Comparison of ENCODE assay signal across 16 cellular contexts in genomic region chr10:29486466-29486865, GRCh38.
DNase-seq lines count a peak whose midpoint lies in the region; ATAC-seq lines count a peak whose summit lies in the region.
"Had no signal": no experiment of that assay in that cellular context is flagged by ENCODE, and none has a peak within 500 bp of the region (broad histone marks: within the 10 kb centered on the region; RNA-seq: fewer than 3 reads in every experiment).

No MANE protein-coding gene starts in this region.

- no peaks in the 10 kb centered on the region for H3K27me3 Mint-ChIP-seq in activated CD4-positive, alpha-beta memory T cell treated with anti-CD3 and anti-CD28 coated beads for 36 hours
- H3K27me3 Mint-ChIP-seq in activated CD4-positive, alpha-beta memory T cell treated with anti-CD3 and anti-CD28 coated beads, Interleukin-2, amount 10 ng/mL, durations not matched to agents 7 days and 5 days: no peaks in the 10 kb centered on the region
- H3K27me3 Mint-ChIP-seq in activated CD8-positive, alpha-beta T cell treated with anti-CD3 and anti-CD28 coated beads, Interleukin-2, amount 10 ng/mL, durations not matched to agents 7 days and 5 days (ENCODE audit: low read depth): no peaks in the 10 kb centered on the region
- H3K27me3 Mint-ChIP-seq: CD8-positive, alpha-beta memory T cell had no signal

- POLR2A ChIA-PET in activated CD4-positive, alpha-beta memory T cell treated with anti-CD3 and anti-CD28 coated beads for 36 hours (lab: Charles Lee): no interaction called here
- POLR2A ChIA-PET in activated CD4-positive, alpha-beta memory T cell treated with anti-CD3 and anti-CD28 coated beads, Interleukin-2, amount 10 ng/mL, durations not matched to agents 7 days and 5 days (lab: Charles Lee): no interaction called here
- POLR2A ChIA-PET in activated CD8-positive, alpha-beta T cell treated with anti-CD3 and anti-CD28 coated beads, Interleukin-2, amount 10 ng/mL, durations not matched to agents 7 days and 5 days (lab: Charles Lee): no interaction called here

- no peak overlapping the region for H3K27ac Mint-ChIP-seq in activated CD4-positive, alpha-beta memory T cell treated with anti-CD3 and anti-CD28 coated beads for 36 hours
- H3K27ac Mint-ChIP-seq in activated CD4-positive, alpha-beta memory T cell treated with anti-CD3 and anti-CD28 coated beads, Interleukin-2, amount 10 ng/mL, durations not matched to agents 7 days and 5 days: no peak overlapping the region
- peak overlapping the region; percentile 77 for H3K27ac Mint-ChIP-seq in activated CD8-positive, alpha-beta T cell treated with anti-CD3 and anti-CD28 coated beads, Interleukin-2, amount 10 ng/mL, durations not matched to agents 7 days and 5 days

- H3K9me3 Mint-ChIP-seq in activated CD4-positive, alpha-beta memory T cell treated with anti-CD3 and anti-CD28 coated beads for 36 hours: no peaks in the 10 kb centered on the region
- no peaks in the 10 kb centered on the region for H3K9me3 Mint-ChIP-seq in activated CD4-positive, alpha-beta memory T cell treated with anti-CD3 and anti-CD28 coated beads, Interleukin-2, amount 10 ng/mL, durations not matched to agents 7 days and 5 days
- H3K9me3 Mint-ChIP-seq in activated CD8-positive, alpha-beta T cell treated with anti-CD3 and anti-CD28 coated beads, Interleukin-2, amount 10 ng/mL, durations not matched to agents 7 days and 5 days (ENCODE audit: insufficient read depth): peaks cover 13% of the 10 kb centered on the region
- H3K9me3 Mint-ChIP-seq: CD8-positive, alpha-beta memory T cell had no signal

- intact Hi-C loops in activated CD4-positive, alpha-beta memory T cell treated with anti-CD3 and anti-CD28 coated beads for 36 hours (cut with micrococcal nuclease): no loop called here

- peak; percentile 70 for DNase-seq in activated CD4-positive, alpha-beta memory T cell treated with anti-CD3 and anti-CD28 coated beads for 36 hours
- DNase-seq in activated CD4-positive, alpha-beta memory T cell treated with anti-CD3 and anti-CD28 coated beads, Interleukin-2, amount 10 ng/mL, durations not matched to agents 7 days and 5 days: no peak
- no peak for DNase-seq in activated CD8-positive, alpha-beta T cell treated with anti-CD3 and anti-CD28 coated beads, Interleukin-2, amount 10 ng/mL, durations not matched to agents 7 days and 5 days
- DNase-seq in stimulated activated CD8-positive, alpha-beta memory T cell treated with anti-CD3 and anti-CD28 coated beads, Interleukin-4, amount 100 ng/mL, for 48 hours: peak; percentile 72
- no peak for DNase-seq in NK-92 (lab: John Stamatoyannopoulos, UW; ENCODE audit: unreplicated experiment)
- DNase-seq in NCI-H69 (lab: John Stamatoyannopoulos, UW): no peak
- no peak for DNase-seq in NCI-H128 (lab: John Stamatoyannopoulos, UW; ENCODE audit: unreplicated experiment)
- DNase-seq: activated gamma-delta T cell; brain microvascular endothelial cell; effector CD4-positive, alpha-beta T cell; NCI-H1048; NCI-H2171; NCI-H82 had no signal

- peaks cover 41% of the 10 kb centered on the region for H3K4me1 Mint-ChIP-seq in activated CD4-positive, alpha-beta memory T cell treated with anti-CD3 and anti-CD28 coated beads for 36 hours (ENCODE audit: low read depth)
- peaks cover 37% of the 10 kb centered on the region for H3K4me1 Mint-ChIP-seq in activated CD4-positive, alpha-beta memory T cell treated with anti-CD3 and anti-CD28 coated beads, Interleukin-2, amount 10 ng/mL, durations not matched to agents 7 days and 5 days
- peaks cover 59% of the 10 kb centered on the region for H3K4me1 Mint-ChIP-seq in activated CD8-positive, alpha-beta T cell treated with anti-CD3 and anti-CD28 coated beads, Interleukin-2, amount 10 ng/mL, durations not matched to agents 7 days and 5 days (ENCODE audit: low read depth)

- H3K4me3 Mint-ChIP-seq in activated CD4-positive, alpha-beta memory T cell treated with anti-CD3 and anti-CD28 coated beads for 36 hours: no peak overlapping the region
- no peak overlapping the region for H3K4me3 Mint-ChIP-seq in activated CD4-positive, alpha-beta memory T cell treated with anti-CD3 and anti-CD28 coated beads, Interleukin-2, amount 10 ng/mL, durations not matched to agents 7 days and 5 days
- H3K4me3 Mint-ChIP-seq in activated CD8-positive, alpha-beta T cell treated with anti-CD3 and anti-CD28 coated beads, Interleukin-2, amount 10 ng/mL, durations not matched to agents 7 days and 5 days: no peak overlapping the region
- H3K4me3 Mint-ChIP-seq: CD8-positive, alpha-beta memory T cell had no signal

- peak; percentile 64 for ATAC-seq in GM19463 (IDR thresholded peaks at IDR 0.05; ENCODE audit: unreplicated experiment)
- no peak for ATAC-seq in activated CD8-positive, alpha-beta T cell treated with anti-CD3 and anti-CD28 coated beads, Interleukin-2, amount 10 ng/mL, durations not matched to agents 7 days and 5 days
- ATAC-seq: left lobe of liver had no signal

- CTCF ChIA-PET in activated CD4-positive, alpha-beta memory T cell treated with anti-CD3 and anti-CD28 coated beads for 36 hours (lab: Charles Lee): interaction anchor here (0.7 kb wide), 1 partner anchor 10 kb away, joined by 5 read pairs; no protein-coding TSS in a partner anchor
- CTCF ChIA-PET in activated CD4-positive, alpha-beta memory T cell treated with anti-CD3 and anti-CD28 coated beads, Interleukin-2, amount 10 ng/mL, durations not matched to agents 7 days and 5 days (lab: Charles Lee): interaction anchor here (0.7 kb wide), 1 partner anchor 100 kb away, joined by 3 read pairs; no protein-coding TSS in a partner anchor
- CTCF ChIA-PET in activated CD8-positive, alpha-beta T cell treated with anti-CD3 and anti-CD28 coated beads, Interleukin-2, amount 10 ng/mL, durations not matched to agents 7 days and 5 days (lab: Charles Lee): interaction anchor here (0.6 to 3.1 kb wide), 6 partner anchors 10 to 79 kb away, joined by 3 to 35 read pairs (median 4); no protein-coding TSS in a partner anchor

- peaks cover 23% of the 10 kb centered on the region for H3K36me3 Mint-ChIP-seq in activated CD4-positive, alpha-beta memory T cell treated with anti-CD3 and anti-CD28 coated beads for 36 hours
- H3K36me3 Mint-ChIP-seq in activated CD4-positive, alpha-beta memory T cell treated with anti-CD3 and anti-CD28 coated beads, Interleukin-2, amount 10 ng/mL, durations not matched to agents 7 days and 5 days (ENCODE audit: low read depth): peaks cover 22% of the 10 kb centered on the region
- H3K36me3 Mint-ChIP-seq in activated CD8-positive, alpha-beta T cell treated with anti-CD3 and anti-CD28 coated beads, Interleukin-2, amount 10 ng/mL, durations not matched to agents 7 days and 5 days (ENCODE audit: low read depth): peaks cover 44% of the 10 kb centered on the region

Comparison
In these comparisons a context has a peak if more than half of its experiments do, and no peak if none do; other contexts are left out.
1. DNase-seq: peak in activated CD4-positive, alpha-beta memory T cell treated with anti-CD3 and anti-CD28 coated beads for 36 hours (single experiment) and stimulated activated CD8-positive, alpha-beta memory T cell treated with anti-CD3 and anti-CD28 coated beads, Interleukin-4, amount 100 ng/mL, for 48 hours (single experiment); none in activated CD4-positive, alpha-beta memory T cell treated with anti-CD3 and anti-CD28 coated beads, Interleukin-2, amount 10 ng/mL, durations not matched to agents 7 days and 5 days (single experiment), activated CD8-positive, alpha-beta T cell treated with anti-CD3 and anti-CD28 coated beads, Interleukin-2, amount 10 ng/mL, durations not matched to agents 7 days and 5 days (single experiment), NK-92 (single experiment), NCI-H69 (single experiment) and NCI-H128 (single experiment).